In the genomic region with DNA sequence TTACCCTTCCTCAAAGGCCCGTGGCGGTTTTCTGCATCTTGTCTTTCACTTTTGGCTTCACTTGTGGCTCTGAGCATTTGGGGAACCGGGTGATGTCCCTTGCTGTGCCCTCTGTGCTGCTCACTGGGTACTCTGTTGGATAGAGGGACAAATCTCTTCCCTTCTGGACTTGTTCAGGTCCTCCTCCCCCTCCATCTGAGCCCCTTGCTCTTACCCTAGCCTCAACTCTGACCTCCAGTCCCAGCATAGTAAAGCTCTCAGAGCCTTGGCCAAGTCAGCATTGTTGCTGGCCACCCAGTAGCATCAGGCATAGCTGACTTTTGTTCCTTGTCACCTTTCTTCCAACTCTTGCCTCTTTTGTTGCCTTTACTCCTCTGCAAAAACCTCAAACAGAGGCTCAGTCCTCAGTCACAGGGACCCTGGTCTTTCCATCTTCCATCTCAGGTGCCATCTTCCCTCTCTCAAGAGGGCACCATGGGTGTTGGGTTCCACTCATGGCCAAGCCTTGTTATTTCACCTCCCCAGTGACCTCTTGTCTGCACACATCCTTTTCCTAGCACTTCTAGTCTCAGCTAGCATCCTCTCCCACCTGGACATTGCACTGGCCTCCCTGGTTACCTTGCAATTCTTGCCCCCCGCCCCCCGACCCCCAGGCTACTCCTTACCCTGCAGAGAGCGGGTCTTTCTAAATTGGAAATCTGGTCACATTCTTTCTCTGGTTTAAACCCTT, we compare ENCODE assay signal across 7 cellular contexts. TPM values are rescaled to one million over a fixed set of nuclear protein-coding genes. Genes with fewer than 3 reads are reported as not detected.
DNase-seq lines count a peak whose midpoint lies in the region; ATAC-seq, FAIRE-seq and TF ChIP-seq lines count a peak whose summit lies in the region.

No MANE protein-coding gene starts in this region.

- H3K9me1 ChIP-seq in keratinocyte (ENCODE audit: control insufficient read depth, extremely low read depth, insufficient read depth, low read length) = peaks cover 3% of the 10 kb centered on the region

- RAD21 ChIA-PET in HCT116 (lab: Charles Lee; ENCODE audit: low non-redundant PET in 1 of 2, low total read pairs in 2 of 2, uncharacterized antibody in 2 of 2, unreplicated experiment in 2 of 2) = no interaction called here

- BruUV-seq in HCT116 (replicated peaks; lab: Mats Ljungman, UMichigan) = no TSS peak

- TF ChIP-seq CTCF in HCT116 (IDR thresholded peaks at IDR 0.05 in 2 of 3, conservative IDR thresholded peaks at IDR 0.05 in 1 of 3; ENCODE audit: borderline replicate concordance in 1 of 3, insufficient read depth in 1 of 3, low read depth in 2 of 3, low read length in 2 of 3) = no peak
- TF ChIP-seq CTCF in OCI-LY3 (IDR thresholded peaks at IDR 0.05; ENCODE audit: low read depth, low read length) = no peak
- TF ChIP-seq CTCF in keratinocyte (optimal IDR thresholded peaks at IDR 0.05 in 1 of 3, IDR thresholded peaks at IDR 0.05 in 1 of 3, conservative IDR thresholded peaks at IDR 0.05 in 1 of 3; ENCODE audit: extremely low read depth in 1 of 3, insufficient read depth in 2 of 3, low read length in 3 of 3) = no peak

- no peak for FAIRE-seq in keratinocyte (lab: Jason Lieb, UNC)

- peaks cover 47% of the 10 kb centered on the region for H3K4me1 Mint-ChIP-seq in activated naive CD8-positive, alpha-beta T cell treated with anti-CD3 and anti-CD28 coated beads, Interleukin-2, amount 50 U/mL, for 24 hours

- TF ChIP-seq POLR2A in HCT116 (IDR thresholded peaks at IDR 0.05; ENCODE audit: borderline replicate concordance, extremely low read depth, insufficient read depth, insufficient read length) = no peak

- H3K27me3 Mint-ChIP-seq in activated naive CD8-positive, alpha-beta T cell treated with anti-CD3 and anti-CD28 coated beads, Interleukin-2, amount 50 U/mL, for 24 hours = no peaks in the 10 kb centered on the region

- peak overlapping the region; percentile 100 for H3K4me3 Mint-ChIP-seq in activated naive CD8-positive, alpha-beta T cell treated with anti-CD3 and anti-CD28 coated beads, Interleukin-2, amount 50 U/mL, for 24 hours

- H3K27ac ChIP-seq in HCT116 (ENCODE audit: low read depth, low read length) (peak overlapping the region; percentile 83), OCI-LY3 (ENCODE audit: low read length) (peak overlapping the region; percentile 98), keratinocyte (ENCODE audit: control insufficient read depth, insufficient read depth, low read length) (peak overlapping the region; percentile 81)

- H3K27ac Mint-ChIP-seq in activated naive CD8-positive, alpha-beta T cell treated with anti-CD3 and anti-CD28 coated beads, Interleukin-2, amount 50 U/mL, for 24 hours = peak overlapping the region; percentile 100

- H3K9me3 ChIP-seq in HCT116 (ENCODE audit: control insufficient read depth in 1 of 2, insufficient read depth in 1 of 2, low read depth in 1 of 2, low read length in 2 of 2) (no peaks in the 10 kb centered on the region), OCI-LY3 (ENCODE audit: insufficient read depth, low read length) (no peaks in the 10 kb centered on the region), keratinocyte (ENCODE audit: control insufficient read depth, low read depth, low read length) (no peaks in the 10 kb centered on the region)

- dilution Hi-C loops in keratinocyte (cut with MboI; ENCODE audit: extremely low pct_ligation_motif_present, low sequenced_read_pairs) = no loop called here

- H3K9me2 ChIP-seq in HCT116 (ENCODE audit: insufficient read depth) = no peaks in the 10 kb centered on the region

- CTCF ChIA-PET in HCT116 (lab: Charles Lee) = interaction anchor here (1.4 kb wide), 1 partner anchor 104 kb away, joined by 3 read pairs; no protein-coding TSS in a partner anchor

- intact Hi-C loops in HCT116 (cut with micrococcal nuclease) = loop anchor here (5.0 to 10.0 kb wide), 2 partner anchors 120 to 412 kb away; a partner anchor contains a TSS

- peaks cover 40% of the 10 kb centered on the region for H3K36me3 Mint-ChIP-seq in activated naive CD8-positive, alpha-beta T cell treated with anti-CD3 and anti-CD28 coated beads, Interleukin-2, amount 50 U/mL, for 24 hours (ENCODE audit: low read depth)

- H3K9ac ChIP-seq in HCT116 (ENCODE audit: low read length) (peak overlapping the region; percentile 85), OCI-LY3 (ENCODE audit: low read length) (peak overlapping the region; percentile 98), keratinocyte (ENCODE audit: control insufficient read depth, extremely low read depth, insufficient read depth, low read length) (peak overlapping the region; percentile 92)

- H3K4me2 ChIP-seq in HCT116 (ENCODE audit: low read length) (peak overlapping the region; percentile 98), OCI-LY3 (ENCODE audit: low read length) (peak overlapping the region; percentile 100), keratinocyte (ENCODE audit: control insufficient read depth, extremely low read depth, insufficient read depth, low read depth, low read length) (peak overlapping the region; percentile 63)

- TF ChIP-seq RAD21 in HCT116 (IDR thresholded peaks at IDR 0.05; ENCODE audit: low read depth) = no peak

- no peaks in the 10 kb centered on the region for H3K9me3 Mint-ChIP-seq in activated naive CD8-positive, alpha-beta T cell treated with anti-CD3 and anti-CD28 coated beads, Interleukin-2, amount 50 U/mL, for 24 hours

- H4K20me1 ChIP-seq in HCT116 (ENCODE audit: insufficient read depth) (no peaks in the 10 kb centered on the region), OCI-LY3 (ENCODE audit: insufficient read depth, low read length) (peaks cover 12% of the 10 kb centered on the region), keratinocyte (ENCODE audit: control insufficient read depth, extremely low read depth, insufficient read depth, low read length) (no peaks in the 10 kb centered on the region)

- H3K4me1 ChIP-seq in HCT116 (ENCODE audit: control insufficient read depth in 1 of 2, insufficient read depth in 2 of 2, low read length in 2 of 2) = peaks cover 3 to 39% of the 10 kb centered on the region in 2 experiments; a peak in 3 of 4 replicates
- H3K4me1 ChIP-seq in OCI-LY3 (ENCODE audit: low read length) = peaks cover 16% of the 10 kb centered on the region
- peaks cover 27% of the 10 kb centered on the region for H3K4me1 ChIP-seq in keratinocyte (ENCODE audit: control insufficient read depth, extremely low read depth, insufficient read depth, low read length)

- no peak overlapping the region for H2AFZ ChIP-seq in HCT116 (ENCODE audit: low read depth, low read length, poor library complexity, severe bottlenecking)
- H2AFZ ChIP-seq in OCI-LY3 (ENCODE audit: low read depth, low read length) = no peak overlapping the region
- no peak overlapping the region for H2AFZ ChIP-seq in keratinocyte (ENCODE audit: control insufficient read depth, low read length)

- H3K36me3 ChIP-seq in HCT116 (ENCODE audit: control insufficient read depth in 1 of 2, insufficient read depth in 2 of 2, low read length in 2 of 2) (peaks cover 0 to 8% of the 10 kb centered on the region in 2 experiments; a peak in 1 of 4 replicates), OCI-LY3 (replicated peaks; ENCODE audit: low read depth, low read length) (peaks cover 55% of the 10 kb centered on the region), keratinocyte (ENCODE audit: control insufficient read depth in 2 of 2, extremely low read depth in 1 of 2, insufficient read depth in 2 of 2, low read length in 2 of 2) (peaks cover 10 to 21% of the 10 kb centered on the region in 2 experiments)

- DNase-seq in HCT116 (ENCODE audit: low read depth, low spot score) (no peak), keratinocyte (ENCODE audit: low read depth, low spot score) (no peak), NCI-H2196 treated with DMSO at 0.1 percent for 48 hours (lab: John Stamatoyannopoulos, UW; ENCODE audit: unreplicated experiment) (no peak)
- DNase-seq in activated naive CD8-positive, alpha-beta T cell treated with anti-CD3 and anti-CD28 coated beads, Interleukin-2, amount 50 U/mL, for 24 hours = peak; percentile 74
- DNase-seq in stimulated activated CD4-positive, alpha-beta T cell treated with anti-CD3 and anti-CD28 coated beads, Interleukin-4, amount 100 ng/mL, for 48 hours (ENCODE audit: low read depth in 2 of 2) = peak; percentile 65 to 75

- peak overlapping the region; percentile 70 to 82 for H3K4me3 ChIP-seq in HCT116 (replicated peaks in 1 of 2; ENCODE audit: low read depth in 1 of 2, low read length in 2 of 2)
- H3K4me3 ChIP-seq in OCI-LY3 (ENCODE audit: low read length) = peak overlapping the region; percentile 93
- H3K4me3 ChIP-seq in keratinocyte (ENCODE audit: control insufficient read depth in 2 of 3, extremely low read depth in 1 of 3, insufficient read depth in 2 of 3, low read depth in 1 of 3, low read length in 3 of 3) = peak overlapping the region; percentile 89 to 95 (median 91)

- POLR2A ChIA-PET in HCT116 (lab: Charles Lee) = no interaction called here

- H3K27me3 ChIP-seq in HCT116 (ENCODE audit: insufficient read depth, low read length) (no peaks in the 10 kb centered on the region), OCI-LY3 (ENCODE audit: low read depth, low read length) (no peaks in the 10 kb centered on the region), keratinocyte (ENCODE audit: control insufficient read depth, extremely low read depth, insufficient read depth, low read length) (no peaks in the 10 kb centered on the region)

- ATAC-seq in GM18508 (IDR thresholded peaks at IDR 0.05; ENCODE audit: insufficient read depth, unreplicated experiment) (peak; percentile 34), HCT116 (no peak)
- ATAC-seq in activated naive CD8-positive, alpha-beta T cell treated with anti-CD3 and anti-CD28 coated beads, Interleukin-2, amount 50 U/mL, for 24 hours = peak; percentile 44

- H3K79me2 ChIP-seq in HCT116 (ENCODE audit: insufficient read depth, low read length) (peaks cover 33% of the 10 kb centered on the region), OCI-LY3 (ENCODE audit: low read length) (peaks cover 42% of the 10 kb centered on the region), keratinocyte (ENCODE audit: control insufficient read depth, insufficient read depth, low read length) (peaks cover 10% of the 10 kb centered on the region)

RNA-seq across cellular contexts. Expression of a gene that starts 0.4 kb away (rescaled TPM):
- total RNA-seq in HCT116 (2021; ENCODE audit: unreplicated experiment) = 41.0 TPM
- 62.9 and 67.9 TPM in 2 replicates for polyA plus RNA-seq in HCT116 (2012)
- polyA plus RNA-seq in keratinocyte = 9.3 to 19.7 TPM (median 11.1 TPM) in 3 replicates
- polyA plus RNA-seq in keratinocyte (2011; ENCODE audit: low read depth) = 3.0 TPM
- 5.1 and 17.8 TPM in 2 replicates for polyA plus RNA-seq in keratinocyte (2011; cell fraction: cytosol; rRNA removed)
- polyA plus RNA-seq in keratinocyte (2011; cell fraction: nucleus; rRNA removed) = 6.2 and 8.4 TPM in 2 replicates
- polyA plus RNA-seq in keratinocyte (2012; ENCODE audit: low replicate concordance) = 17.5 and 40.2 TPM in 2 replicates
- polyA minus RNA-seq in keratinocyte = 6.0 to 8.4 TPM (median 6.8 TPM) in 3 replicates
- polyA minus RNA-seq in keratinocyte (2011; cell fraction: cytosol; rRNA and poly(A)+ RNA removed) = 26.1 TPM
- 5.0 and 6.3 TPM in 2 replicates for polyA minus RNA-seq in keratinocyte (2011; cell fraction: nucleus; rRNA and poly(A)+ RNA removed)

RNA-seq across cellular contexts. Expression of a gene that starts 5.4 kb away (rescaled TPM):
- total RNA-seq in HCT116 (2021; ENCODE audit: unreplicated experiment) = 3.4 TPM
- polyA plus RNA-seq in HCT116 (2012) = 0.84 and 1.7 TPM in 2 replicates
- 0.10 to 0.46 TPM (median 0.33 TPM) in 3 replicates for polyA plus RNA-seq in keratinocyte
- polyA plus RNA-seq in keratinocyte (2011; ENCODE audit: low read depth) = 0.29 TPM
- polyA plus RNA-seq in keratinocyte (2011; cell fraction: cytosol; rRNA removed) = 0.17 TPM in 1 of 2 replicates, not detected in the other
- polyA plus RNA-seq in keratinocyte (2011; cell fraction: nucleus; rRNA removed) = 0.73 and 1.3 TPM in 2 replicates
- polyA plus RNA-seq in keratinocyte (2012; ENCODE audit: low replicate concordance) = 0.39 and 0.62 TPM in 2 replicates
- polyA minus RNA-seq in keratinocyte = 0.26 TPM in 1 of 3 replicates, not detected in the others
- polyA minus RNA-seq in keratinocyte (2011; cell fraction: cytosol; rRNA and poly(A)+ RNA removed) = not detected
- 0.70 TPM in 1 of 2 replicates, not detected in the other for polyA minus RNA-seq in keratinocyte (2011; cell fraction: nucleus; rRNA and poly(A)+ RNA removed)

RNA-seq across cellular contexts. Expression of a gene that starts 6.9 kb away (rescaled TPM):
- 17.6 TPM for total RNA-seq in HCT116 (2021; ENCODE audit: unreplicated experiment)
- 11.2 and 14.1 TPM in 2 replicates for polyA plus RNA-seq in HCT116 (2012)
- polyA plus RNA-seq in keratinocyte = 6.5 to 11.6 TPM (median 10.5 TPM) in 3 replicates
- polyA plus RNA-seq in keratinocyte (2011; ENCODE audit: low read depth) = 4.2 TPM
- 2.1 and 3.0 TPM in 2 replicates for polyA plus RNA-seq in keratinocyte (2011; cell fraction: cytosol; rRNA removed)
- 35.7 and 48.0 TPM in 2 replicates for polyA plus RNA-seq in keratinocyte (2011; cell fraction: nucleus; rRNA removed)
- 10.6 and 14.2 TPM in 2 replicates for polyA plus RNA-seq in keratinocyte (2012; ENCODE audit: low replicate concordance)
- 6.0 to 16.2 TPM (median 9.5 TPM) in 3 replicates for polyA minus RNA-seq in keratinocyte
- 7.1 TPM for polyA minus RNA-seq in keratinocyte (2011; cell fraction: cytosol; rRNA and poly(A)+ RNA removed)
- 10.6 and 10.7 TPM in 2 replicates for polyA minus RNA-seq in keratinocyte (2011; cell fraction: nucleus; rRNA and poly(A)+ RNA removed)

RNA-seq across cellular contexts. Expression of a gene that starts 31.4 kb away (rescaled TPM):
- total RNA-seq in HCT116 (2021; ENCODE audit: unreplicated experiment) = 46.0 TPM
- 33.3 and 54.0 TPM in 2 replicates for polyA plus RNA-seq in HCT116 (2012)
- polyA plus RNA-seq in keratinocyte = 59.3 to 72.2 TPM (median 65.4 TPM) in 3 replicates
- polyA plus RNA-seq in keratinocyte (2011; ENCODE audit: low read depth) = 15.4 TPM
- polyA plus RNA-seq in keratinocyte (2011; cell fraction: cytosol; rRNA removed) = 26.3 and 51.8 TPM in 2 replicates
- polyA plus RNA-seq in keratinocyte (2011; cell fraction: nucleus; rRNA removed) = 238 and 249 TPM in 2 replicates
- 23.5 and 63.9 TPM in 2 replicates for polyA plus RNA-seq in keratinocyte (2012; ENCODE audit: low replicate concordance)
- polyA minus RNA-seq in keratinocyte = 89.8 to 274 TPM (median 108 TPM) in 3 replicates
- 76.4 TPM for polyA minus RNA-seq in keratinocyte (2011; cell fraction: cytosol; rRNA and poly(A)+ RNA removed)
- 118 and 142 TPM in 2 replicates for polyA minus RNA-seq in keratinocyte (2011; cell fraction: nucleus; rRNA and poly(A)+ RNA removed)

RNA-seq across cellular contexts. Expression of a gene that starts 43.3 kb away (rescaled TPM):
- not detected for total RNA-seq in HCT116 (2021; ENCODE audit: unreplicated experiment)
- polyA plus RNA-seq in HCT116 (2012) = not detected in 2 replicates
- polyA plus RNA-seq in keratinocyte = 0.04 TPM in 1 of 3 replicates, not detected in the others
- polyA plus RNA-seq in keratinocyte (2011; ENCODE audit: low read depth) = not detected
- polyA plus RNA-seq in keratinocyte (2011; cell fraction: cytosol; rRNA removed) = not detected in 2 replicates
- not detected in 2 replicates for polyA plus RNA-seq in keratinocyte (2011; cell fraction: nucleus; rRNA removed)
- polyA plus RNA-seq in keratinocyte (2012; ENCODE audit: low replicate concordance) = not detected in 2 replicates
- polyA minus RNA-seq in keratinocyte = not detected in 3 replicates
- polyA minus RNA-seq in keratinocyte (2011; cell fraction: cytosol; rRNA and poly(A)+ RNA removed) = not detected
- not detected in 2 replicates for polyA minus RNA-seq in keratinocyte (2011; cell fraction: nucleus; rRNA and poly(A)+ RNA removed)

Comparison
In these comparisons a context has a peak if more than half of its experiments do, and no peak if none do; other contexts are left out.
1. DNase-seq: peak in activated naive CD8-positive, alpha-beta T cell treated with anti-CD3 and anti-CD28 coated beads, Interleukin-2, amount 50 U/mL, for 24 hours (single experiment) and stimulated activated CD4-positive, alpha-beta T cell treated with anti-CD3 and anti-CD28 coated beads, Interleukin-4, amount 100 ng/mL, for 48 hours (2 of 2); none in HCT116 (single experiment), keratinocyte (single experiment) and NCI-H2196 treated with DMSO at 0.1 percent for 48 hours (single experiment).
2. Peak in every context shown above with its lines, with median percentiles within 50 percentile points of each other: H3K27ac ChIP-seq, H3K4me2 ChIP-seq, H3K4me3 ChIP-seq and H3K9ac ChIP-seq.